ENCODE assay signal across 16 cellular contexts in genomic region chr5:77308154-77308960, GRCh38.
"Had no signal": no experiment of that assay in that cellular context is flagged by ENCODE, and none has a peak within 500 bp of the region (broad histone marks: within the 10 kb centered on the region; RNA-seq: fewer than 3 reads in every experiment).

No MANE protein-coding gene starts in this region.

- DNase-seq: activated CD4-positive, alpha-beta T cell treated with anti-CD3 and anti-CD28 coated beads, Interleukin-2, amount 50 U/mL, for 1 hour; activated naive CD4-positive, alpha-beta T cell treated with anti-CD3 and anti-CD28 coated beads, Interleukin-2, amount 50 U/mL, for 16 hours; activated T-cell treated with anti-CD3 and anti-CD28 coated beads for 4 hours; adrenal gland; effector memory CD4-positive, alpha-beta T cell; left cardiac atrium; stimulated activated CD4-positive, alpha-beta T cell treated with anti-CD3 and anti-CD28 coated beads, Interleukin-4, amount 100 ng/mL, for 1 hour; stimulated activated CD8-positive, alpha-beta memory T cell treated with anti-CD3 and anti-CD28 coated beads, Interleukin-4, amount 100 ng/mL, for 48 hours; T-helper 17 cell had no signal

- H3K36me3 ChIP-seq: adrenal gland, gastroesophageal sphincter had no signal

- H3K4me3 Mint-ChIP-seq: central memory CD8-positive, alpha-beta T cell; natural killer cell treated with Interleukin-12 subunit alpha and Interleukin-12 subunit beta and Interleukin-15 and Interleukin-18, amount 100 ng/mL, for 72 hours; stimulated activated naive CD8-positive, alpha-beta T cell treated with anti-CD3 and anti-CD28 coated beads, Interleukin-15, Interleukin-2, amounts not matched to agents 100 ng/mL and 50 ng/mL, for 24 hours; T-helper 17 cell had no signal

- H3K4me1 Mint-ChIP-seq: central memory CD8-positive, alpha-beta T cell; T-helper 17 cell had no signal

- H3K27ac Mint-ChIP-seq: activated T-helper 2 cell treated with anti-CD3 and anti-CD28 coated beads, Interferon-gamma antibody, Interleukin-2, Interleukin-4, amounts not matched to agents 10 μg/mL and 5 μg/mL and 100 μg/mL, durations not matched to agents 14 hours and 24 hours and 36 hours; natural killer cell treated with Interleukin-12 subunit alpha and Interleukin-12 subunit beta and Interleukin-15 and Interleukin-18, amount 100 ng/mL, for 72 hours; stimulated activated naive CD8-positive, alpha-beta T cell treated with anti-CD3 and anti-CD28 coated beads, Interleukin-15, Interleukin-2, amounts not matched to agents 100 ng/mL and 50 ng/mL, for 24 hours; T-helper 17 cell had no signal

- ATAC-seq: body of pancreas; gastroesophageal sphincter; left cardiac atrium; natural killer cell treated with Interleukin-12 subunit alpha and Interleukin-12 subunit beta and Interleukin-15 and Interleukin-18, amount 100 ng/mL, for 72 hours; T-helper 17 cell had no signal

- H3K36me3 Mint-ChIP-seq: natural killer cell treated with Interleukin-12 subunit alpha and Interleukin-12 subunit beta and Interleukin-15 and Interleukin-18, amount 100 ng/mL, for 72 hours had no signal

- H3K27ac ChIP-seq: adrenal gland, body of pancreas, epithelial cell of prostate, gastroesophageal sphincter had no signal

- H3K9me3 ChIP-seq: adrenal gland, body of pancreas, gastroesophageal sphincter had no signal

- H3K27me3 ChIP-seq: adrenal gland, body of pancreas, gastroesophageal sphincter had no signal

- H3K4me3 ChIP-seq: adrenal gland, body of pancreas, gastroesophageal sphincter had no signal

- H3K4me1 ChIP-seq: adrenal gland, body of pancreas had no signal

- H3K9me3 Mint-ChIP-seq: activated T-helper 2 cell treated with anti-CD3 and anti-CD28 coated beads, Interferon-gamma antibody, Interleukin-2, Interleukin-4, amounts not matched to agents 10 μg/mL and 5 μg/mL and 100 μg/mL, durations not matched to agents 14 hours and 24 hours and 36 hours; central memory CD8-positive, alpha-beta T cell; natural killer cell treated with Interleukin-12 subunit alpha and Interleukin-12 subunit beta and Interleukin-15 and Interleukin-18, amount 100 ng/mL, for 72 hours; stimulated activated naive CD8-positive, alpha-beta T cell treated with anti-CD3 and anti-CD28 coated beads, Interleukin-15, Interleukin-2, amounts not matched to agents 100 ng/mL and 50 ng/mL, for 24 hours had no signal
